Comparison of ENCODE assay signal across 8 cellular contexts in genomic region chr5:10249948-10250803, GRCh38. TPM values are rescaled to one million over a fixed set of nuclear protein-coding genes. Genes with fewer than 3 reads are reported as not detected.
DNase-seq lines count a peak whose midpoint lies in the region; ATAC-seq and TF ChIP-seq lines count a peak whose summit lies in the region.

Gene CCT5 (plus strand): TSS chr5:10250280. CDS start chr5:10250341, 61 bp downstream.

- peak within 1 kb of the TSS; percentile 96 for H3K4me3 ChIP-seq in epithelial cell of proximal tubule (ENCODE audit: low read depth, low read length)

- peaks cover 2% of the 10 kb centered on the region for H3K36me3 Mint-ChIP-seq in IgD-negative memory B cell

- H3K9me3 Mint-ChIP-seq in IgD-negative memory B cell = no peaks in the 10 kb centered on the region

- peak; percentile 82 for ATAC-seq in GM21529 (IDR thresholded peaks at IDR 0.05; ENCODE audit: unreplicated experiment)

- no peak for TF ChIP-seq CTCF in epithelial cell of proximal tubule (conservative IDR thresholded peaks at IDR 0.05; ENCODE audit: low read depth, low read length)

- DNase-seq in DMS 273 treated with DMSO at 0.1 percent for 48 hours (lab: John Stamatoyannopoulos, UW) = peak; percentile 98
- DNase-seq in OCI-M2 (lab: John Stamatoyannopoulos, UW; ENCODE audit: unreplicated experiment) = peak; percentile 73
- DNase-seq in activated T-cell treated with anti-CD3 and anti-CD28 coated beads for 48 hours (ENCODE audit: low read depth) = peak; percentile 78
- DNase-seq in epithelial cell of proximal tubule (ENCODE audit: low read depth) = peak; percentile 95
- peak; percentile 97 for DNase-seq in mucosa of gallbladder (ENCODE audit: low spot score)
- DNase-seq in stimulated activated CD8-positive, alpha-beta memory T cell treated with anti-CD3 and anti-CD28 coated beads, Interleukin-4, amount 100 ng/mL, for 4 hours (ENCODE audit: low read depth in 2 of 2, low spot score in 1 of 2) = peak; percentile 72 to 82

- peaks cover 1% of the 10 kb centered on the region for H3K27me3 Mint-ChIP-seq in IgD-negative memory B cell

- peaks cover 29 to 42% (median 32%) of the 10 kb centered on the region in 3 donors for H3K4me1 Mint-ChIP-seq in IgD-negative memory B cell

- peak within 1 kb of the TSS; percentile 96 to 99 (median 98) for H3K4me3 Mint-ChIP-seq in IgD-negative memory B cell

- H3K27ac Mint-ChIP-seq in IgD-negative memory B cell = peak within 1 kb of the TSS; percentile 100

RNA-seq across cellular contexts. Expression of gene CCT5, which starts in this region (rescaled TPM):
- 180 TPM for polyA plus RNA-seq in IgD-negative memory B cell
- 610 and 905 TPM in 2 replicates for total RNA-seq in epithelial cell of proximal tubule
- 133 TPM for total RNA-seq in mucosa of gallbladder

Comparison
In these comparisons a context has a peak if more than half of its experiments do, and no peak if none do; other contexts are left out.
1. Peak in every context shown above with its lines: DNase-seq, ATAC-seq and H3K4me3 ChIP-seq.